Comparison of ENCODE assay signal across 8 cellular contexts in the genomic region with DNA sequence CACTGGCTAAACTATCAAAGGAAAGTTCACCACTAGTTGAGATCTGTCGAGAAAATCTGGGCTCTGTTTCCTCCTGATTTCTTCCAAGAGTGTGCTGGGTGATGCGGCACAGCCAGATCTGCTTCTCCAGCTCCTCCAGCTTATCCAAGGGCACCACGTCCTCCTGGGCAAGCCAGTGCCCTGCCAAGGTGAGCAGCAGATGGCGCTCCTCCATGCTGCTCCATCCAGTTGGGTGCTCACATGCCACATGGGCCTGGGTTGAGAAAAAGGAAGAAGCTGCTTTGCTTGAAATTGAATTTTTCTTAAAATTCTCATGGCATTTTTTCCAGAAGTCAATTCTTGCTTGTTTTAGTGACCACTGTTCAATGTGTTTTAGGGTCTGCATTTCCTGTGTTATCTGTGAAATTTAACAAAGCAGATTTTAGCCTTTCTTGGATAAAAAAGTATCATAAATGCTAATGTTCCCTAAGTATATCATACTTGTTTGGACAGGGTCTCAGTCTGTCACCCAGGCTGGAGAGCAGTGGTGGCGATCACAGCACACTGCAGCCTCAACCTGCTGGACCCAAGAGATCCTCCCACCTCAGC. TPM values are rescaled to one million over a fixed set of nuclear protein-coding genes. Genes with fewer than 3 reads are reported as not detected.
DNase-seq lines count a peak whose midpoint lies in the region; ATAC-seq and TF ChIP-seq lines count a peak whose summit lies in the region.

No MANE protein-coding gene starts in this region.

- H3K36me3 ChIP-seq in body of pancreas (replicated peaks in 1 of 2; ENCODE audit: insufficient read depth in 1 of 2, low read depth in 2 of 2): peaks cover 5 to 23% of the 10 kb centered on the region in 2 donors
- H3K36me3 ChIP-seq in testis (ENCODE audit: low read depth, missing control alignments): no peaks in the 10 kb centered on the region
- peaks cover 0 to 59% of the 10 kb centered on the region in 2 donors for H3K36me3 ChIP-seq in vagina

- 78 to 79% methylated on average over 5 of the region's 5 CpGs for WGBS in body of pancreas, 2 donors
- WGBS in testis, 2 donors: 84 to 91% methylated on average over 5 of the region's 5 CpGs

- H3K27ac Mint-ChIP-seq in T-helper 17 cell: no peak overlapping the region
- peak overlapping the region; percentile 73 for H3K27ac Mint-ChIP-seq in memory B cell

- H3K9me3 ChIP-seq in T-helper 17 cell (ENCODE audit: control insufficient read depth, low read length, poor library complexity, severe bottlenecking) (no peaks in the 10 kb centered on the region), body of pancreas (no peaks in the 10 kb centered on the region), testis (no peaks in the 10 kb centered on the region), vagina (no peaks in the 10 kb centered on the region)

- DNase-seq in AML-193 (lab: John Stamatoyannopoulos, UW) (peak; percentile 39 to 40), H4 (ENCODE audit: low spot score) (peak; percentile 62), T-helper 17 cell (peak; percentile 25 to 44 (median 26)), body of pancreas (peak; percentile 31 to 65 (median 49)), memory B cell (ENCODE audit: low spot score in 2 of 2) (peak; percentile 25 to 49), testis (peak; percentile 32), vagina (ENCODE audit: extremely low spot score in 2 of 2) (no peak), NOMO-1 treated with DMSO at 0.1 percent for 48 hours (lab: John Stamatoyannopoulos, UW; ENCODE audit: unreplicated experiment) (no peak)

- intact Hi-C loops in body of pancreas (cut with DNase I) (no loop called here), testis (cut with DNase I; ENCODE audit: low total_unique reads) (no loop called here), vagina (cut with DNase I) (no loop called here)

- H3K27ac ChIP-seq in body of pancreas: no peak overlapping the region
- H3K27ac ChIP-seq in testis: no peak overlapping the region
- H3K27ac ChIP-seq in vagina: no peak overlapping the region

- H3K27me3 Mint-ChIP-seq in T-helper 17 cell (no peaks in the 10 kb centered on the region), memory B cell (no peaks in the 10 kb centered on the region)

- no peaks in the 10 kb centered on the region for H3K9me3 Mint-ChIP-seq in memory B cell

- ATAC-seq in T-helper 17 cell (peak; percentile 87), body of pancreas (peak; percentile 58), memory B cell (ENCODE audit: low read depth) (peak; percentile 96)

- no peaks in the 10 kb centered on the region for H3K27me3 ChIP-seq in body of pancreas
- H3K27me3 ChIP-seq in testis: no peaks in the 10 kb centered on the region
- H3K27me3 ChIP-seq in vagina: no peaks in the 10 kb centered on the region

- TF ChIP-seq CTCF in body of pancreas (IDR thresholded peaks at IDR 0.05): peak; percentile 10 to 41 (median 32)
- TF ChIP-seq CTCF in testis (IDR thresholded peaks at IDR 0.05): no peak
- no peak for TF ChIP-seq CTCF in vagina (IDR thresholded peaks at IDR 0.05)

- H3K4me3 Mint-ChIP-seq in T-helper 17 cell: no peak overlapping the region
- H3K4me3 Mint-ChIP-seq in memory B cell: no peak overlapping the region

- no peak for TF ChIP-seq POLR2A in body of pancreas (IDR thresholded peaks at IDR 0.05)
- no peak for TF ChIP-seq POLR2A in testis (IDR thresholded peaks at IDR 0.05)
- TF ChIP-seq POLR2A in vagina (IDR thresholded peaks at IDR 0.05): no peak

- H3K36me3 Mint-ChIP-seq in T-helper 17 cell (ENCODE audit: low read depth) (peaks cover 3% of the 10 kb centered on the region), memory B cell (peaks cover 26% of the 10 kb centered on the region)

- H3K4me3 ChIP-seq in body of pancreas (no peak overlapping the region), testis (no peak overlapping the region), vagina (no peak overlapping the region)

- H3K4me1 Mint-ChIP-seq in T-helper 17 cell (peaks cover 12% of the 10 kb centered on the region), memory B cell (peaks cover 9% of the 10 kb centered on the region)

- H3K4me1 ChIP-seq in body of pancreas (no peaks in the 10 kb centered on the region), testis (no peaks in the 10 kb centered on the region), vagina (no peaks in the 10 kb centered on the region)

RNA-seq across cellular contexts. Expression of a gene that starts 47.3 kb away (rescaled TPM):
- total RNA-seq in H4 (2014; rRNA removed; shearing (Covaris generic)): 39.1 and 40.0 TPM in 2 replicates
- total RNA-seq in T-helper 17 cell (10 to 100 TPM; 52.7 to 73.1 TPM), body of pancreas (10 to 100 TPM; 38.7 to 66.3 TPM), testis (10 to 100 TPM; 60.3 to 65.6 TPM), vagina (47.9 TPM)
- 33.4 TPM for polyA plus RNA-seq in testis (ENCODE audit: insufficient read depth, low read depth, low replicate concordance)

Comparison
In these comparisons a context has a peak if more than half of its experiments do, and no peak if none do; other contexts are left out.
1. DNase-seq: peak in AML-193 (2 of 2), H4 (single experiment), T-helper 17 cell (3 of 3), body of pancreas (4 of 4), memory B cell (2 of 2) and testis (single experiment); none in vagina (0 of 2) and NOMO-1 treated with DMSO at 0.1 percent for 48 hours (single experiment).
2. CTCF ChIP-seq: peak in body of pancreas (7 of 7); none in testis (0 of 3) and vagina (0 of 3).
3. Peak in every context shown above with its lines, with median percentiles within 50 percentile points of each other: ATAC-seq.